Comparison of ENCODE assay signal across 8 cellular contexts in the genomic region with DNA sequence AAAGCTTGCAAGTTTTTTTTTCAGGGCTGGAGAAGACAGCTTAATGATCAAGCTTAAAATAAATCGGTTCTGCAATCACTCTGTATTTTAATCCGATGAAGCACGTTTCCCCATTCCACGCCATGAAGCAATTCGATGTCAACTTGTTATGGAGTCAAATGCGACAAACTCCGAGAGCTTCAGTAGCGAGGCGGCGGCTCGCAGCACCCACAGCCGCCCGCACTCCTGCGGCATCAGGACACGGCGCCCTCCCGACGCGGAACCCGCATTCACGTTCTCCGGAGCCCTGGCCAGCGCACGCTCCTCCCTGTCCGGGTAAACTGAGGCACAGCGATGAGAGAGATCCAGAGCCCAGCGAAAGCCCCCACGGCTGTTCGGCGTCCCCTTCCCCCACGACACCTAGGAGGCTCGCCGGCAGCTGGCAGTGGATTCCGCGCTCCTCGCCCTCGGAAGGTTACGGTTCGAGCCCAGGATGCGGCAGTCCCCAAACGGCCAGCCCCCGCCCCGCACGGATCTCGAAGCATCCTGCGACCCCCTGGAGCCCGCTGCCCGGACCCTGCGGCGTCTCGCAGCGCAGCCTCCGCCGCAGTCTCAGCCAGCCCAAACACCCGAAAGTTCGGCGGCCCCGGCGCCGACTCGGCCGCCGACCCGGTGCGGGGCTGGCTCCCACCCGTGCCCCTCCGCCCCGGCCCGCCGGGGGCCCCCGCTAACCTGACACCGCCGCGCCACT. TPM values are rescaled to one million over a fixed set of nuclear protein-coding genes. Genes with fewer than 3 reads are reported as not detected.
DNase-seq lines count a peak whose midpoint lies in the region; ATAC-seq and TF ChIP-seq lines count a peak whose summit lies in the region.

No MANE protein-coding gene starts in this region.

- in situ Hi-C loops in T47D (cut with HindIII; ENCODE audit: low pct_unique_long_range_greater_than_20kb, low sequenced_read_pairs), result no loop called here

- peak overlapping the region; percentile 85 for H3K4me3 ChIP-seq in cardiac muscle cell

- no peaks in the 10 kb centered on the region for H3K36me3 ChIP-seq in cardiac muscle cell

- ATAC-seq in Right ventricle myocardium inferior (no peak), GM21576 (IDR thresholded peaks at IDR 0.05; ENCODE audit: unreplicated experiment) (no peak)

- no peak for TF ChIP-seq CTCF in cardiac muscle cell (IDR thresholded peaks at IDR 0.05; ENCODE audit: low read depth, low read length)

- H3K27me3 ChIP-seq in cardiac muscle cell, result peaks cover 23% of the 10 kb centered on the region

- peaks cover 6% of the 10 kb centered on the region for H3K4me1 ChIP-seq in cardiac muscle cell (ENCODE audit: low read depth)

- DNase-seq in cardiac muscle cell (ENCODE audit: low read depth in 1 of 2, low spot score in 1 of 2), result peak; percentile 15 to 30
- no peak for DNase-seq in Right ventricle myocardium inferior (ENCODE audit: missing footprints)
- peak; percentile 5 to 21 for DNase-seq in T47D (ENCODE audit: low read depth in 1 of 2, low spot score in 1 of 2)
- DNase-seq in left kidney (ENCODE audit: low read depth, low spot score), result peak; percentile 47
- DNase-seq in stimulated activated CD4-positive, alpha-beta T cell treated with anti-CD3 and anti-CD28 coated beads, Interleukin-4, amount 100 ng/mL, for 1 hour, result peak; percentile 22
- DNase-seq in putamen (ENCODE audit: low spot score), result no peak
- no peak for DNase-seq in GM03348 (ENCODE audit: low spot score)

- intact Hi-C loops in Right ventricle myocardium inferior (cut with DNase I), result loop anchor here (5.0 kb wide), 1 partner anchor 413 kb away; the partner anchor contains the start of gene NEK1

- no peak overlapping the region for H3K27ac ChIP-seq in cardiac muscle cell

- H3K9me3 ChIP-seq in cardiac muscle cell (ENCODE audit: low read depth), result no peaks in the 10 kb centered on the region

RNA-seq across cellular contexts. Expression of gene MFAP3L, which starts 0.5 kb away (rescaled TPM):
- total RNA-seq in cardiac muscle cell (2.8 and 13.2 TPM in 2 replicates), Right ventricle myocardium inferior (7.0 TPM)
- polyA plus RNA-seq in cardiac muscle cell, result 2.3 and 5.2 TPM in 2 replicates

Comparison
In these comparisons a context has a peak if more than half of its experiments do, and no peak if none do; other contexts are left out.
1. DNase-seq: peak in cardiac muscle cell (2 of 2), T47D (2 of 2), left kidney (single experiment) and stimulated activated CD4-positive, alpha-beta T cell treated with anti-CD3 and anti-CD28 coated beads, Interleukin-4, amount 100 ng/mL, for 1 hour (single experiment); none in Right ventricle myocardium inferior (single experiment), putamen (single experiment) and GM03348 (single experiment).